ENCODE assay signal across 21 cellular contexts in genomic region chr10:24034571-24034970, GRCh38.
DNase-seq lines count a peak whose midpoint lies in the region; ATAC-seq and TF ChIP-seq lines count a peak whose summit lies in the region.
"Had no signal": no experiment of that assay in that cellular context is flagged by ENCODE, and none has a peak within 500 bp of the region (broad histone marks: within the 10 kb centered on the region; RNA-seq: fewer than 3 reads in every experiment).

No MANE protein-coding gene starts in this region.

- H3K27me3 ChIP-seq in right lobe of liver = no peaks in the 10 kb centered on the region
- H3K27me3 ChIP-seq: neural progenitor cell, sigmoid colon had no signal

- no peaks in the 10 kb centered on the region for H3K36me3 Mint-ChIP-seq in Calu3 (ENCODE audit: insufficient read depth, unreplicated experiment)
- H3K36me3 Mint-ChIP-seq in endothelial cell (ENCODE audit: low read depth, unreplicated experiment) = no peaks in the 10 kb centered on the region
- H3K36me3 Mint-ChIP-seq: activated CD4-positive, alpha-beta memory T cell treated with anti-CD3 and anti-CD28 coated beads for 36 hours; activated naive CD8-positive, alpha-beta T cell; CD8-positive, alpha-beta T cell; memory B cell; neural progenitor cell had no signal

- H3K4me3 ChIP-seq in LNCaP clone FGC (ENCODE audit: low read depth, low read length) (no peak overlapping the region), right lobe of liver (no peak overlapping the region)
- H3K4me3 ChIP-seq: neural progenitor cell, sigmoid colon had no signal

- WGBS in right lobe of liver (ENCODE audit: insufficient coverage, low coverage, low lambda C conversion rate, missing lambda C conversion rate) = 39% methylated on average over 3 of the region's 5 CpGs

- H3K27ac Mint-ChIP-seq in Calu3 (ENCODE audit: unreplicated experiment) (no peak overlapping the region), endothelial cell (ENCODE audit: unreplicated experiment) (no peak overlapping the region)
- H3K27ac Mint-ChIP-seq: activated CD4-positive, alpha-beta memory T cell treated with anti-CD3 and anti-CD28 coated beads for 36 hours; activated naive CD8-positive, alpha-beta T cell; activated T-cell treated with anti-CD3 and anti-CD28 coated beads, Interleukin-2, amount 50 U/mL, for 72 hours; CD8-positive, alpha-beta T cell; memory B cell; neural progenitor cell had no signal

- peak; percentile 8 for DNase-seq in Calu3
- peak; percentile 83 for DNase-seq in LNCaP clone FGC (ENCODE audit: low read depth)
- peak; percentile 11 for DNase-seq in endothelial cell (ENCODE audit: low spot score)
- peak in 1 of 3 donors; percentile 24 for DNase-seq in right lobe of liver
- no peak for DNase-seq in NCI-H146 (lab: John Stamatoyannopoulos, UW)
- no peak for DNase-seq in foreskin melanocyte
- DNase-seq: activated CD4-positive, alpha-beta memory T cell treated with anti-CD3 and anti-CD28 coated beads for 36 hours; activated T-cell treated with anti-CD3 and anti-CD28 coated beads, Interleukin-2, amount 50 U/mL, for 72 hours; CD8-positive, alpha-beta T cell; effector CD8-positive, alpha-beta T cell; HCEC 1CT; NCI-H187; NCI-H524 treated with DMSO at 0.1 percent for 48 hours; PC-3; sigmoid colon; stimulated activated CD4-positive, alpha-beta T cell treated with anti-CD3 and anti-CD28 coated beads, Interleukin-2, amount 100 ng/mL, for 24 hours had no signal

- no peak for TF ChIP-seq POLR2A in right lobe of liver (IDR thresholded peaks at IDR 0.05)

- CTCF ChIA-PET in Calu3 (lab: Charles Lee) = interaction anchor here (0.7 kb wide), 2 partner anchors 30 to 147 kb away, joined by 3 to 4 read pairs; no protein-coding TSS in a partner anchor

- H3K9me3 Mint-ChIP-seq in Calu3 (ENCODE audit: low read depth, unreplicated experiment) = no peaks in the 10 kb centered on the region
- no peaks in the 10 kb centered on the region for H3K9me3 Mint-ChIP-seq in endothelial cell (ENCODE audit: unreplicated experiment)
- H3K9me3 Mint-ChIP-seq: activated CD4-positive, alpha-beta memory T cell treated with anti-CD3 and anti-CD28 coated beads for 36 hours; CD8-positive, alpha-beta T cell; neural progenitor cell had no signal

- H3K9me3 ChIP-seq in right lobe of liver = no peaks in the 10 kb centered on the region
- H3K9me3 ChIP-seq: sigmoid colon had no signal

- TF ChIP-seq CTCF in Calu3 (IDR thresholded peaks at IDR 0.05; ENCODE audit: unreplicated experiment) (no peak), LNCaP clone FGC (IDR thresholded peaks at IDR 0.05; ENCODE audit: control insufficient read depth, extremely low read depth, insufficient read depth) (no peak), endothelial cell (IDR thresholded peaks at IDR 0.05; ENCODE audit: unreplicated experiment) (no peak), right lobe of liver (IDR thresholded peaks at IDR 0.05) (no peak)

- no peak overlapping the region for H3K4me3 Mint-ChIP-seq in Calu3 (ENCODE audit: low read depth, unreplicated experiment)
- H3K4me3 Mint-ChIP-seq in endothelial cell (ENCODE audit: unreplicated experiment) = no peak overlapping the region
- H3K4me3 Mint-ChIP-seq: activated CD4-positive, alpha-beta memory T cell treated with anti-CD3 and anti-CD28 coated beads for 36 hours; activated naive CD8-positive, alpha-beta T cell; activated T-cell treated with anti-CD3 and anti-CD28 coated beads, Interleukin-2, amount 50 U/mL, for 72 hours; CD8-positive, alpha-beta T cell; memory B cell; neural progenitor cell had no signal

- no TSS peak for BruUV-seq in Calu3 (replicated peaks; lab: Mats Ljungman, UMichigan)

- intact Hi-C loops in Calu3 (cut with micrococcal nuclease; ENCODE audit: unreplicated experiment) = no loop called here
- intact Hi-C loops in right lobe of liver (cut with DNase I) = no loop called here

- H3K4me1 Mint-ChIP-seq in Calu3 (ENCODE audit: low read depth, unreplicated experiment) = peaks cover 8% of the 10 kb centered on the region
- H3K4me1 Mint-ChIP-seq in endothelial cell (ENCODE audit: unreplicated experiment) = peaks cover 8% of the 10 kb centered on the region
- H3K4me1 Mint-ChIP-seq: memory B cell had no signal

- no peaks in the 10 kb centered on the region for H3K27me3 Mint-ChIP-seq in Calu3 (ENCODE audit: unreplicated experiment)
- H3K27me3 Mint-ChIP-seq in endothelial cell (ENCODE audit: unreplicated experiment) = peaks cover 2% of the 10 kb centered on the region
- H3K27me3 Mint-ChIP-seq: activated CD4-positive, alpha-beta memory T cell treated with anti-CD3 and anti-CD28 coated beads for 36 hours had no signal

- no peaks in the 10 kb centered on the region for H3K4me1 ChIP-seq in right lobe of liver
- H3K4me1 ChIP-seq: neural progenitor cell, sigmoid colon had no signal

- ATAC-seq in right lobe of liver (peak; percentile 69 to 87 (median 78)), GM21423 (IDR thresholded peaks at IDR 0.05; ENCODE audit: unreplicated experiment) (no peak), GM21825 (IDR thresholded peaks at IDR 0.05; ENCODE audit: unreplicated experiment) (no peak)
- ATAC-seq: activated T-cell treated with anti-CD3 and anti-CD28 coated beads, Interleukin-2, amount 50 U/mL, for 72 hours; CD8-positive, alpha-beta T cell; PC-3 had no signal

- no peak overlapping the region for H3K27ac ChIP-seq in right lobe of liver
- H3K27ac ChIP-seq: neural progenitor cell, sigmoid colon had no signal

- no peaks in the 10 kb centered on the region for H3K36me3 ChIP-seq in right lobe of liver
- H3K36me3 ChIP-seq: neural progenitor cell, sigmoid colon had no signal

Comparison
In these comparisons a context has a peak if more than half of its experiments do, and no peak if none do; other contexts are left out.
1. DNase-seq: peak in Calu3 (single experiment), LNCaP clone FGC (single experiment) and endothelial cell (single experiment); none in NCI-H146 (single experiment) and foreskin melanocyte (single experiment).
2. ATAC-seq: peak in right lobe of liver (4 of 4); none in GM21423 (single experiment) and GM21825 (single experiment).